ENCODE assay signal across 1 cellular context in genomic region chr6:35919827-35920751, GRCh38.
A peak's percentile ranks its signal among the peaks of the same experiment; 100 is the strongest.
TF ChIP-seq lines count a peak whose summit lies in the region.

No MANE protein-coding gene starts in this region.

TF ChIP-seq in K562, 482 proteins besides CTCF, POLR2A, EP300 and RAD21 (continued from another document):
- TF ChIP-seq CUX1 (CRISPR knock-in tag; IDR thresholded peaks at IDR 0.05) (no peak), ZNF311 (CRISPR knock-in tag; IDR thresholded peaks at IDR 0.05) (no peak), U2AF1 (optimal IDR thresholded peaks at IDR 0.05; ENCODE audit: low read depth, low read length) (no peak), NR2C2 (CRISPR knock-in tag; IDR thresholded peaks at IDR 0.05) (no peak), NR2C2 (tag; IDR thresholded peaks at IDR 0.05) (no peak), ADNP (tag; IDR thresholded peaks at IDR 0.05) (no peak), E2F8 (IDR thresholded peaks at IDR 0.05; ENCODE audit: low read depth, partially characterized antibody) (no peak), IRF2 (CRISPR knock-in tag; IDR thresholded peaks at IDR 0.05) (no peak), MCM3 (IDR thresholded peaks at IDR 0.05) (no peak), ZFX (CRISPR knock-in tag; IDR thresholded peaks at IDR 0.05) (peak; percentile 62), CHD4 (IDR thresholded peaks at IDR 0.05; ENCODE audit: insufficient read depth, insufficient replicate concordance, low read depth, low read length, poor library complexity, severe bottlenecking) (no peak), NR3C1 (CRISPR knock-in tag; IDR thresholded peaks at IDR 0.05) (no peak; the same call in 1 of the 2 replicates), SMARCB1 (IDR thresholded peaks at IDR 0.05; ENCODE audit: insufficient read length, low read depth) (no peak), RHOXF2B (CRISPR knock-in tag; conservative IDR thresholded peaks at IDR 0.05) (no peak), CBX3 (IDR thresholded peaks at IDR 0.05; ENCODE audit: borderline replicate concordance in 1 of 2, low read length in 2 of 2) (0 out of 3 replicates have a peak, but pooled peaks of 1 of the 2 experiments have one; percentile 5), HDAC6 (IDR thresholded peaks at IDR 0.05; ENCODE audit: low read depth, low read length) (no peak), TCF3 (CRISPR knock-in tag; IDR thresholded peaks at IDR 0.05) (no peak), FIP1L1 (IDR thresholded peaks at IDR 0.05; ENCODE audit: low read depth, low read length, poor library complexity, severe bottlenecking) (no peak), KLF10 (CRISPR knock-in tag; IDR thresholded peaks at IDR 0.05) (no peak)
